ENCODE assay signal across 9 cellular contexts in genomic region chr11:118621071-118621815, GRCh38. TPM values are rescaled to one million over a fixed set of nuclear protein-coding genes. Genes with fewer than 3 reads are reported as not detected.
A peak's percentile ranks its signal among the peaks of the same experiment; 100 is the strongest.
DNase-seq lines count a peak whose midpoint lies in the region; ATAC-seq and TF ChIP-seq lines count a peak whose summit lies in the region.
"Had no signal": no experiment of that assay in that cellular context is flagged by ENCODE, and none has a peak within 500 bp of the region (broad histone marks: within the 10 kb centered on the region; RNA-seq: fewer than 3 reads in every experiment).

No MANE protein-coding gene starts in this region.

- peaks cover 18% of the 10 kb centered on the region for H3K27me3 Mint-ChIP-seq in CD8-positive, alpha-beta T cell (ENCODE audit: low read depth)

- no peaks in the 10 kb centered on the region for H4K20me1 ChIP-seq in OCI-LY7 (ENCODE audit: insufficient read depth, low read length)

- DNase-seq in CD8-positive, alpha-beta T cell = peak in 1 of 7 experiments; percentile 18
- DNase-seq in OCI-LY7 (ENCODE audit: low spot score) (no peak), amniotic stem cell (lab: John Stamatoyannopoulos, UW) (peak; percentile 51), cardiac muscle cell (ENCODE audit: low read depth in 1 of 2, low spot score in 1 of 2) (peak; percentile 92 to 94), nucleus accumbens (lab: John Stamatoyannopoulos, UW) (peak in 52 of 56 donors; percentile 39 to 90 (median 81))

- intact Hi-C loops in CD8-positive, alpha-beta T cell (cut with DNase I, micrococcal nuclease) = no loop called here
- intact Hi-C loops in OCI-LY7 (cut with micrococcal nuclease; ENCODE audit: unreplicated experiment) = no loop called here

- H3K79me2 ChIP-seq in OCI-LY7 (ENCODE audit: insufficient read depth, low read depth, low read length) = no peaks in the 10 kb centered on the region

- no peaks in the 10 kb centered on the region for H3K9me3 ChIP-seq in CD8-positive, alpha-beta T cell (ENCODE audit: low read length)
- no peaks in the 10 kb centered on the region for H3K9me3 ChIP-seq in OCI-LY7 (ENCODE audit: low read length)
- H3K9me3 ChIP-seq in cardiac muscle cell (ENCODE audit: low read depth) = no peaks in the 10 kb centered on the region

- no peaks in the 10 kb centered on the region for H3K36me3 Mint-ChIP-seq in CD8-positive, alpha-beta T cell

- TF ChIP-seq CTCF in CD8-positive, alpha-beta T cell (IDR thresholded peaks at IDR 0.05) = no peak
- no peak for TF ChIP-seq CTCF in OCI-LY7 (conservative IDR thresholded peaks at IDR 0.05; ENCODE audit: low read length)
- TF ChIP-seq CTCF in cardiac muscle cell (IDR thresholded peaks at IDR 0.05; ENCODE audit: low read depth, low read length) = no peak

- no peaks in the 10 kb centered on the region for H3K9me3 Mint-ChIP-seq in CD8-positive, alpha-beta T cell

- peak overlapping the region; percentile 33; the same call in 1 of the 2 replicates for H3K4me2 ChIP-seq in OCI-LY7 (ENCODE audit: low read length)

- POLR2A ChIA-PET in CD8-positive, alpha-beta T cell (lab: Charles Lee) = no interaction called here
- POLR2A ChIA-PET in OCI-LY7 (lab: Charles Lee) = interaction anchor here (0.6 kb wide), 1 partner anchor 158 kb away, joined by 3 read pairs; no protein-coding TSS in a partner anchor

- CTCF ChIA-PET in CD8-positive, alpha-beta T cell (lab: Charles Lee) = no interaction called here
- CTCF ChIA-PET in OCI-LY7 (lab: Charles Lee; ENCODE audit: unreplicated experiment) = interaction anchor here (0.5 to 0.8 kb wide), 3 partner anchors 12 to 68 kb away, joined by 3 to 6 read pairs (median 6); no protein-coding TSS in a partner anchor

- H3K4me1 Mint-ChIP-seq in CD8-positive, alpha-beta T cell (ENCODE audit: low read depth) = peaks cover 9% of the 10 kb centered on the region

- no peak overlapping the region for H3K27ac Mint-ChIP-seq in CD8-positive, alpha-beta T cell

- TF ChIP-seq RAD21 in Ishikawa (IDR thresholded peaks at IDR 0.05; ENCODE audit: low read depth) = no peak

- no peak for TF ChIP-seq EP300 in Ishikawa (IDR thresholded peaks at IDR 0.05; ENCODE audit: borderline replicate concordance)

- H3K4me1 ChIP-seq in CD8-positive, alpha-beta T cell (ENCODE audit: insufficient read depth, low read length) = peaks cover 10% of the 10 kb centered on the region
- H3K4me1 ChIP-seq in OCI-LY7 (ENCODE audit: insufficient read depth, low read length, poor library complexity, severe bottlenecking) (no peaks in the 10 kb centered on the region), cardiac muscle cell (ENCODE audit: low read depth) (peaks cover 23% of the 10 kb centered on the region)

- H3K36me3 ChIP-seq in CD8-positive, alpha-beta T cell (ENCODE audit: insufficient read depth, low read length) = no peaks in the 10 kb centered on the region
- H3K36me3 ChIP-seq in OCI-LY7 (ENCODE audit: insufficient read depth, low read length) (no peaks in the 10 kb centered on the region), cardiac muscle cell (peaks cover 4% of the 10 kb centered on the region)

- peak overlapping the region; percentile 69 for H3K4me3 Mint-ChIP-seq in CD8-positive, alpha-beta T cell

- no peaks in the 10 kb centered on the region for H3K9me2 ChIP-seq in OCI-LY7 (ENCODE audit: insufficient read depth, low read length)

- peak; percentile 62 for ATAC-seq in CD8-positive, alpha-beta T cell
- no peak for ATAC-seq in HG02678 (IDR thresholded peaks at IDR 0.05; ENCODE audit: unreplicated experiment)
- ATAC-seq in HG03354 (IDR thresholded peaks at IDR 0.05; ENCODE audit: poor library complexity, severe bottlenecking, unreplicated experiment) = no peak

- BruUV-seq in OCI-LY7 (replicated peaks; lab: Mats Ljungman, UMichigan) = no TSS peak

- H3K27me3 ChIP-seq in CD8-positive, alpha-beta T cell (ENCODE audit: insufficient read depth, low read length) = no peaks in the 10 kb centered on the region
- H3K27me3 ChIP-seq in cardiac muscle cell = no peaks in the 10 kb centered on the region

- peak overlapping the region; percentile 48 for H3K4me3 ChIP-seq in CD8-positive, alpha-beta T cell (ENCODE audit: low read depth, low read length)
- H3K4me3 ChIP-seq in OCI-LY7 (ENCODE audit: low read depth, low read length, poor library complexity, severe bottlenecking) = no peak overlapping the region
- peak overlapping the region; percentile 84 for H3K4me3 ChIP-seq in cardiac muscle cell

- H2AFZ ChIP-seq in OCI-LY7 (ENCODE audit: low read length) = no peak overlapping the region

- H3K27ac ChIP-seq in CD8-positive, alpha-beta T cell (ENCODE audit: low read depth, low read length) = no peak overlapping the region
- H3K27ac ChIP-seq in OCI-LY7 (ENCODE audit: low read depth, low read length, poor library complexity, severe bottlenecking) (no peak overlapping the region), cardiac muscle cell (peak overlapping the region; percentile 87)

TF ChIP-seq in Ishikawa, 13 proteins besides CTCF, POLR2A, EP300 and RAD21:
- 0 out of 2 replicates have a peak, but pooled peaks have one; percentile 13 for TF ChIP-seq MAX (IDR thresholded peaks at IDR 0.05)
- TF ChIP-seq TCF12 (IDR thresholded peaks at IDR 0.05; ENCODE audit: low read depth) = no peak; the same call in 1 of the 2 replicates
- 0 out of 2 replicates have a peak, but pooled peaks have one; percentile 48 for TF ChIP-seq ZBTB7A (IDR thresholded peaks at IDR 0.05; ENCODE audit: low read depth)
- no peak for TF ChIP-seq NFIC (IDR thresholded peaks at IDR 0.05)
- no peak for TF ChIP-seq CEBPB (IDR thresholded peaks at IDR 0.05)

RNA-seq across cellular contexts. Expression of gene PHLDB1, which starts 13.8 kb away (rescaled TPM):
- 1 to 10 TPM; 4.3 to 5.9 TPM for total RNA-seq in CD8-positive, alpha-beta T cell
- total RNA-seq in OCI-LY7 (2014; rRNA removed; shearing (Covaris generic)) = not detected in 2 replicates
- total RNA-seq in OCI-LY7 (2022) = 0.19 and 0.28 TPM in 2 replicates
- total RNA-seq in cardiac muscle cell = 95.7 and 126 TPM in 2 replicates
- 56.7 and 60.2 TPM in 2 replicates for polyA plus RNA-seq in cardiac muscle cell

RNA-seq across cellular contexts. Expression of gene ARCN1, which starts 49.0 kb away (rescaled TPM):
- total RNA-seq in CD8-positive, alpha-beta T cell = 10 to 100 TPM; 77.8 to 81.2 TPM
- total RNA-seq in OCI-LY7 (2014; rRNA removed; shearing (Covaris generic)) = 51.0 and 55.2 TPM in 2 replicates
- total RNA-seq in OCI-LY7 (2022) = 98.9 and 101 TPM in 2 replicates
- total RNA-seq in cardiac muscle cell = 77.6 and 94.3 TPM in 2 replicates
- 117 and 124 TPM in 2 replicates for polyA plus RNA-seq in cardiac muscle cell

RNA-seq across cellular contexts. Expression of gene IFT46, which starts 55.5 kb away (rescaled TPM):
- total RNA-seq in CD8-positive, alpha-beta T cell = 1 to 10 TPM; 4.8 to 5.6 TPM
- total RNA-seq in OCI-LY7 (2014; rRNA removed; shearing (Covaris generic)) = 17.5 and 17.6 TPM in 2 replicates
- total RNA-seq in OCI-LY7 (2022) (14.6 and 14.7 TPM in 2 replicates), cardiac muscle cell (22.0 and 25.2 TPM in 2 replicates)
- polyA plus RNA-seq in cardiac muscle cell = 24.5 and 24.8 TPM in 2 replicates

RNA-seq across cellular contexts. Expression of gene TREH, which starts 58.2 kb away (rescaled TPM):
- total RNA-seq in CD8-positive, alpha-beta T cell = not detected
- not detected in 2 replicates for total RNA-seq in OCI-LY7 (2014; rRNA removed; shearing (Covaris generic))
- total RNA-seq in OCI-LY7 (2022) = not detected in 2 replicates
- not detected in 2 replicates for total RNA-seq in cardiac muscle cell
- polyA plus RNA-seq in cardiac muscle cell = 0.42 TPM in 1 of 2 replicates, not detected in the other
- total RNA-seq: subcutaneous adipose tissue had no signal

Comparison
In these comparisons a context has a peak if more than half of its experiments do, and no peak if none do; other contexts are left out.
1. RNA of gene PHLDB1, which starts 13.8 kb away (total RNA-seq): 95.7 to 126 TPM in cardiac muscle cell; 4.3 to 5.9 TPM in CD8-positive, alpha-beta T cell and 0.19 to 0.28 TPM in OCI-LY7; every median in the first group is over 10 times any median in the second.